ENCODE assay signal across 30 cellular contexts in genomic region chr13:49453465-49453864, GRCh38.
"Had no signal": no experiment of that assay in that cellular context is flagged by ENCODE, and none has a peak within 500 bp of the region (broad histone marks: within the 10 kb centered on the region; RNA-seq: fewer than 3 reads in every experiment).

No MANE protein-coding gene starts in this region.

- H3K4me3 Mint-ChIP-seq: dendritic cell treated with granulocyte-macrophage colony-stimulating factor and Interleukin-4, amounts not matched to agents 40 ng/mL and 50 ng/mL, for 4 days; immature natural killer cell; memory B cell; mesothelial cell of epicardium; naive thymus-derived CD4-positive, alpha-beta T cell; nephron; neural progenitor cell; stimulated activated naive CD8-positive, alpha-beta T cell treated with anti-CD3 and anti-CD28 coated beads, Interleukin-15, amount 100 ng/mL, for 72 hours had no signal

- H3K9me3 Mint-ChIP-seq: dendritic cell treated with granulocyte-macrophage colony-stimulating factor and Interleukin-4, amounts not matched to agents 40 ng/mL and 50 ng/mL, for 4 days; immature natural killer cell; memory B cell; mesothelial cell of epicardium; naive thymus-derived CD4-positive, alpha-beta T cell; nephron; neural progenitor cell; stimulated activated naive CD8-positive, alpha-beta T cell treated with anti-CD3 and anti-CD28 coated beads, Interleukin-15, amount 100 ng/mL, for 72 hours had no signal

- H3K4me1 Mint-ChIP-seq: nephron, neural progenitor cell had no signal

- H2AFZ ChIP-seq: neural progenitor cell, parathyroid adenoma had no signal

- H3K27me3 Mint-ChIP-seq: dendritic cell treated with granulocyte-macrophage colony-stimulating factor and Interleukin-4, amounts not matched to agents 40 ng/mL and 50 ng/mL, for 4 days; memory B cell; naive thymus-derived CD4-positive, alpha-beta T cell; progenitor cell of endocrine pancreas; stimulated activated naive CD8-positive, alpha-beta T cell treated with anti-CD3 and anti-CD28 coated beads, Interleukin-15, amount 100 ng/mL, for 72 hours had no signal

- H3K4me1 ChIP-seq: colonic mucosa, neural progenitor cell, parathyroid adenoma, suprapubic skin, uterus had no signal

- H3K9me3 ChIP-seq: colonic mucosa, esophagus muscularis mucosa, suprapubic skin, transverse colon, upper lobe of right lung, uterus had no signal

- H3K36me3 ChIP-seq: colonic mucosa, neural progenitor cell, suprapubic skin, transverse colon, upper lobe of right lung, uterus had no signal

- H3K9ac ChIP-seq: neural progenitor cell, parathyroid adenoma had no signal

- H3K4me2 ChIP-seq: neural progenitor cell had no signal

- H3K36me3 Mint-ChIP-seq: neural progenitor cell had no signal

- H3K4me3 ChIP-seq: colonic mucosa, lung, neural progenitor cell, smooth muscle cell, suprapubic skin, transverse colon, upper lobe of right lung, uterus had no signal

- H3K27me3 ChIP-seq: colonic mucosa, esophagus muscularis mucosa, neural progenitor cell, suprapubic skin, transverse colon, upper lobe of right lung, uterus had no signal

- ATAC-seq: left ventricle myocardium superior; naive thymus-derived CD4-positive, alpha-beta T cell; sciatic nerve; stimulated activated naive CD8-positive, alpha-beta T cell treated with anti-CD3 and anti-CD28 coated beads, Interleukin-15, amount 100 ng/mL, for 72 hours; upper lobe of right lung had no signal

- H3K79me2 ChIP-seq: parathyroid adenoma had no signal

- H3K27ac ChIP-seq: colonic mucosa, esophagus muscularis mucosa, neural progenitor cell, parathyroid adenoma, suprapubic skin, upper lobe of right lung, uterus had no signal

- DNase-seq: colonic mucosa; effector CD8-positive, alpha-beta T cell; foreskin melanocyte; hypothalamus; immature natural killer cell; islet precursor cell; kidney glomerular epithelial cell; left ventricle myocardium superior; naive thymus-derived CD4-positive, alpha-beta T cell; stimulated activated CD4-positive, alpha-beta T cell treated with anti-CD3 and anti-CD28 coated beads, Interleukin-12 subunit alpha, Interleukin-12 subunit beta, amount 100 ng/mL, for 4 hours; stimulated activated CD4-positive, alpha-beta T cell treated with anti-CD3 and anti-CD28 coated beads, Interleukin-1b, Interleukin-23, amount 100 ng/mL, for 48 hours; stimulated activated CD4-positive, alpha-beta T cell treated with anti-CD3 and anti-CD28 coated beads, Interleukin-4, amount 100 ng/mL, for 1 hour; stimulated activated CD8-positive, alpha-beta memory T cell treated with anti-CD3 and anti-CD28 coated beads, Interleukin-4, amount 100 ng/mL, for 48 hours; stimulated activated naive CD4-positive, alpha-beta T cell; stimulated activated naive CD8-positive, alpha-beta T cell treated with anti-CD3 and anti-CD28 coated beads, Interleukin-15, amount 100 ng/mL, for 72 hours; transverse colon; upper lobe of right lung; uterus had no signal

- H3K27ac Mint-ChIP-seq: dendritic cell treated with granulocyte-macrophage colony-stimulating factor and Interleukin-4, amounts not matched to agents 40 ng/mL and 50 ng/mL, for 4 days; immature natural killer cell; mesothelial cell of epicardium; nephron; neural progenitor cell; progenitor cell of endocrine pancreas; stimulated activated naive CD8-positive, alpha-beta T cell treated with anti-CD3 and anti-CD28 coated beads, Interleukin-15, amount 100 ng/mL, for 72 hours had no signal
